Comparison of ENCODE assay signal across 17 cellular contexts in the genomic region with DNA sequence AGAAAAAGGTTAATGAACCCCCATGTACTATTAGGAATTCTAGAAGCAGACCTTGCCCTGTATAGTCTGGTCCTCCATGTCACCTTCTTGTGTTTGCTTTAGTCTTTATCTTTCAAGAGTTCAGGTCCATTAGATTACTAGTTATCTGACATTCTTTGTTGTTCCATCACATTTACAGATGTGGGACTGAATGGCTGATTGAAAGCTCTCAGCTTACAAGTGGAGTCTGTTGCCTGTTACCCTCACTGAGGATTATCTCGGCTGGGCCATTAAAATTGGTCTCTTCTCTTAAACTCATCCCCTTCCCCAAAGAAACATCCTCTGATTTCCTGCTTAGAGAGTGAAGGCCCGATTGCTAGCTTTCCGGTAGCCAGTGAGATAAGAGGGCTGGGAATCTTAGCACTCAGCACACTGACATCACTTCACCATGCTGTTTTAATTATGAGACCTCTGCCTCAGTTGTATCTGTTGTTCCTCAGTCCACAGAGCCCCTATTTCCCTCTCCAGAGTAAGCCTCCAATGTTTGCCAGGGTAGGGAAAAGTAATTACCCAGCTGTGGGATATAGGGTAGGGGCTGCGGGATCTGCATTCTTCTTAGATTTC.
A peak's percentile ranks its signal among the peaks of the same experiment; 100 is the strongest.
DNase-seq lines count a peak whose midpoint lies in the region; FAIRE-seq and TF ChIP-seq lines count a peak whose summit lies in the region.
"Had no signal": no experiment of that assay in that cellular context is flagged by ENCODE, and none has a peak within 500 bp of the region (broad histone marks: within the 10 kb centered on the region; RNA-seq: fewer than 3 reads in every experiment).

No MANE protein-coding gene starts in this region.

- WGBS in SK-N-SH (ENCODE audit: low lambda C conversion rate), result 88% methylated on average over 4 of the region's 4 CpGs
- WGBS in mesendoderm (ENCODE audit: extremely low coverage, insufficient coverage, low lambda C conversion rate), result no CpG with 5 or more reads among the region's 4 CpGs

- peak overlapping the region; percentile 75 for H3K18ac ChIP-seq in mesendoderm (ENCODE audit: low read length)

- no peak for TF ChIP-seq POLR2A in GM12891 (IDR thresholded peaks at IDR 0.05; ENCODE audit: low read depth, low read length)

- no peak overlapping the region for H3K9ac ChIP-seq in SK-N-SH
- no peak overlapping the region for H3K9ac ChIP-seq in mesendoderm (ENCODE audit: low read length)
- H3K9ac ChIP-seq: BLaER1, GM23248 had no signal

- peaks cover 28 to 33% of the 10 kb centered on the region in 2 experiments for H3K36me3 ChIP-seq in SK-N-SH (replicated peaks in 1 of 2; ENCODE audit: control insufficient read depth in 1 of 2, insufficient read depth in 2 of 2, low read length in 1 of 2)
- H3K36me3 ChIP-seq in mesendoderm (ENCODE audit: control insufficient read depth, insufficient read depth, low read length), result no peaks in the 10 kb centered on the region
- peaks cover 4% of the 10 kb centered on the region for H3K36me3 ChIP-seq in effector memory CD4-positive, alpha-beta T cell (ENCODE audit: control insufficient read depth, insufficient read depth, low read length)

- no peaks in the 10 kb centered on the region for H3K9me2 ChIP-seq in SK-N-SH

- peak overlapping the region; percentile 13 for H2BK15ac ChIP-seq in mesendoderm (replicated peaks; ENCODE audit: low read depth)

- peak overlapping the region; percentile 46 for H2BK5ac ChIP-seq in mesendoderm (ENCODE audit: low read length)

- in situ Hi-C loops in G401 (cut with HindIII; ENCODE audit: low sequenced_read_pairs), result no loop called here

- H3K23ac ChIP-seq in mesendoderm (ENCODE audit: low read length), result no peak overlapping the region

- CTCF ChIA-PET in SK-N-SH (lab: Yijun Ruan, JAX) (interaction anchor here (1.0 to 1.5 kb wide), 3 partner anchors 8 to 309 kb away, joined by 3 read pairs; no protein-coding TSS in a partner anchor), GM10248 (lab: Yijun Ruan, JAX) (interaction anchor here (1.2 to 2.3 kb wide), 4 partner anchors 9 to 56 kb away, joined by 3 to 6 read pairs (median 4); no protein-coding TSS in a partner anchor)

- H3K79me2 ChIP-seq in SK-N-SH (ENCODE audit: insufficient read depth) (no peaks in the 10 kb centered on the region), mesendoderm (ENCODE audit: control insufficient read depth, insufficient read depth, low read length) (no peaks in the 10 kb centered on the region)

- H3K27ac ChIP-seq in SK-N-SH (ENCODE audit: low read depth in 2 of 2, low read length in 1 of 2), result no peak overlapping the region
- peak overlapping the region; percentile 89 for H3K27ac ChIP-seq in mesendoderm (ENCODE audit: low read depth, low read length)
- H3K27ac ChIP-seq in effector memory CD4-positive, alpha-beta T cell (ENCODE audit: insufficient read depth, low read length, poor library complexity, severe bottlenecking), result no peak overlapping the region
- H3K27ac ChIP-seq: BLaER1, GM23248, PC-9 had no signal

- TF ChIP-seq RAD21 in SK-N-SH (IDR thresholded peaks at IDR 0.05; ENCODE audit: low read length), result no peak

- H3K9me3 ChIP-seq in SK-N-SH, result no peaks in the 10 kb centered on the region
- no peaks in the 10 kb centered on the region for H3K9me3 ChIP-seq in effector memory CD4-positive, alpha-beta T cell (ENCODE audit: control insufficient read depth, low read length)
- H3K9me3 ChIP-seq: MG63 had no signal

- peaks cover 0 to 5% of the 10 kb centered on the region in 2 experiments; a peak in 2 of 4 replicates for H3K4me1 ChIP-seq in SK-N-SH (ENCODE audit: control insufficient read depth in 1 of 2, insufficient read depth in 2 of 2, low read depth in 1 of 2, low read length in 1 of 2)
- peaks cover 6% of the 10 kb centered on the region for H3K4me1 ChIP-seq in mesendoderm (ENCODE audit: control insufficient read depth, low read depth, low read length)
- H3K4me1 ChIP-seq in effector memory CD4-positive, alpha-beta T cell (ENCODE audit: control insufficient read depth, insufficient read depth, low read length, poor library complexity, severe bottlenecking), result no peaks in the 10 kb centered on the region
- H3K4me1 ChIP-seq: BLaER1 had no signal

- no peaks in the 10 kb centered on the region for H3K79me1 ChIP-seq in mesendoderm (ENCODE audit: low read length)

- no peak for TF ChIP-seq EP300 in SK-N-SH (IDR thresholded peaks at IDR 0.05; ENCODE audit: borderline replicate concordance in 1 of 2, low read depth in 1 of 2, low read length in 1 of 2)

- peak overlapping the region; percentile 95 for H2BK120ac ChIP-seq in mesendoderm (ENCODE audit: low read depth, low read length)

- peak; percentile 31 for FAIRE-seq in GM12891 (lab: Jason Lieb, UNC)
- FAIRE-seq: GM12878 had no signal

- peak overlapping the region; percentile 2 for H3K56ac ChIP-seq in mesendoderm (ENCODE audit: low read length)

- no peak for TF ChIP-seq CTCF in SK-N-SH (IDR thresholded peaks at IDR 0.05)
- no peak for TF ChIP-seq CTCF in GM10248 (IDR thresholded peaks at IDR 0.05; ENCODE audit: control extremely low read depth, extremely low read depth, low read depth, missing control alignments)

- H4K5ac ChIP-seq in mesendoderm (ENCODE audit: low read length), result no peak overlapping the region

- H2AK5ac ChIP-seq in mesendoderm (ENCODE audit: low read length), result no peak overlapping the region

- POLR2A ChIA-PET in SK-N-SH (lab: Yijun Ruan, JAX), result no interaction called here
- POLR2A ChIA-PET in GM10248 (lab: Yijun Ruan, JAX), result no interaction called here

- no peak overlapping the region for H2AFZ ChIP-seq in SK-N-SH (ENCODE audit: low read depth)
- H2AFZ ChIP-seq: GM23248, PC-9 had no signal

- H3K27me3 ChIP-seq in SK-N-SH (ENCODE audit: insufficient read depth) (no peaks in the 10 kb centered on the region), mesendoderm (ENCODE audit: insufficient read depth, low read length, poor library complexity) (no peaks in the 10 kb centered on the region)
- no peaks in the 10 kb centered on the region for H3K27me3 ChIP-seq in effector memory CD4-positive, alpha-beta T cell (replicated peaks; ENCODE audit: control insufficient read depth, insufficient read depth, low read length, poor library complexity, severe bottlenecking)
- H3K27me3 ChIP-seq: BLaER1, MG63 had no signal

- H3K4me2 ChIP-seq in SK-N-SH (no peak overlapping the region), mesendoderm (ENCODE audit: low read length) (no peak overlapping the region)
- H3K4me2 ChIP-seq: BLaER1, PC-9 had no signal

- H3F3A ChIP-seq in SK-N-SH (replicated peaks; ENCODE audit: insufficient read depth), result no peaks in the 10 kb centered on the region

- no peaks in the 10 kb centered on the region for H4K20me1 ChIP-seq in SK-N-SH (ENCODE audit: insufficient read depth)
- H4K20me1 ChIP-seq: BLaER1 had no signal

- no peak overlapping the region for H3K4me3 ChIP-seq in SK-N-SH (ENCODE audit: low read depth in 2 of 2, low read length in 1 of 2)
- H3K4me3 ChIP-seq in mesendoderm (ENCODE audit: low read length), result no peak overlapping the region
- H3K4me3 ChIP-seq in effector memory CD4-positive, alpha-beta T cell (ENCODE audit: insufficient read depth, low read depth, low read length, poor library complexity, severe bottlenecking), result no peak overlapping the region
- H3K4me3 ChIP-seq: BLaER1, GM12878, GM23248, MG63, PC-9 had no signal

- H3K4ac ChIP-seq in mesendoderm (ENCODE audit: low read depth, low read length), result peak overlapping the region; percentile 70

- no peak overlapping the region for H4K8ac ChIP-seq in mesendoderm (ENCODE audit: low read depth, low read length)

- DNase-seq in GM12891 (ENCODE audit: insufficient read length, low spot score) (no peak), HuH-7 (ENCODE audit: low spot score) (peak; percentile 14), SK-N-SH (peak; percentile 25), mesendoderm (peak; percentile 82), hypothalamus (lab: John Stamatoyannopoulos, UW) (no peak), G401 (ENCODE audit: low spot score) (no peak), GM10248 (ENCODE audit: extremely low spot score) (no peak)
- no peak for DNase-seq in effector memory CD4-positive, alpha-beta T cell
- DNase-seq: DMS 273 treated with DMSO at 0.1 percent for 48 hours, GM23248, MG63, NCI-H1105, NCI-H187 treated with DMSO at 0.1 percent for 48 hours, PC-9, T-helper 17 cell had no signal

TF ChIP-seq in GM12891, 5 proteins besides CTCF, POLR2A, EP300 and RAD21:
- TF ChIP-seq PAX5 (IDR thresholded peaks at IDR 0.05; ENCODE audit: insufficient read depth, low read length, severe bottlenecking), result no peak
- no peak for TF ChIP-seq SPI1 (IDR thresholded peaks at IDR 0.05; ENCODE audit: low read depth, low read length)
- no peak for TF ChIP-seq POU2F2 (IDR thresholded peaks at IDR 0.05; ENCODE audit: low read depth, low read length)
- no peak for TF ChIP-seq TAF1 (IDR thresholded peaks at IDR 0.05; ENCODE audit: low read depth, low read length)
- TF ChIP-seq POLR2AphosphoS5 (IDR thresholded peaks at IDR 0.05; ENCODE audit: low read depth, low read length), result no peak

TF ChIP-seq in SK-N-SH, 30 proteins besides CTCF, POLR2A, EP300 and RAD21:
- no peak for TF ChIP-seq SIN3A (IDR thresholded peaks at IDR 0.05; ENCODE audit: borderline replicate concordance, low read depth, low read length)
- TF ChIP-seq RXRA (IDR thresholded peaks at IDR 0.05; ENCODE audit: borderline replicate concordance, low read depth), result no peak
- TF ChIP-seq, protein P1, sequence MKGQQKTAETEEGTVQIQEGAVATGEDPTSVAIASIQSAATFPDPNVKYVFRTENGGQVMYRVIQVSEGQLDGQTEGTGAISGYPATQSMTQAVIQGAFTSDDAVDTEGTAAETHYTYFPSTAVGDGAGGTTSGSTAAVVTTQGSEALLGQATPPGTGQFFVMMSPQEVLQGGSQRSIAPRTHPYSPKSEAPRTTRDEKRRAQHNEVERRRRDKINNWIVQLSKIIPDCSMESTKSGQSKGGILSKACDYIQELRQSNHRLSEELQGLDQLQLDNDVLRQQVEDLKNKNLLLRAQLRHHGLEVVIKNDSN (IDR thresholded peaks at IDR 0.05; ENCODE audit: borderline replicate concordance, low read depth), result no peak
- TF ChIP-seq TEAD4 (IDR thresholded peaks at IDR 0.05; ENCODE audit: borderline replicate concordance, insufficient read depth), result no peak
- TF ChIP-seq, protein P2, sequence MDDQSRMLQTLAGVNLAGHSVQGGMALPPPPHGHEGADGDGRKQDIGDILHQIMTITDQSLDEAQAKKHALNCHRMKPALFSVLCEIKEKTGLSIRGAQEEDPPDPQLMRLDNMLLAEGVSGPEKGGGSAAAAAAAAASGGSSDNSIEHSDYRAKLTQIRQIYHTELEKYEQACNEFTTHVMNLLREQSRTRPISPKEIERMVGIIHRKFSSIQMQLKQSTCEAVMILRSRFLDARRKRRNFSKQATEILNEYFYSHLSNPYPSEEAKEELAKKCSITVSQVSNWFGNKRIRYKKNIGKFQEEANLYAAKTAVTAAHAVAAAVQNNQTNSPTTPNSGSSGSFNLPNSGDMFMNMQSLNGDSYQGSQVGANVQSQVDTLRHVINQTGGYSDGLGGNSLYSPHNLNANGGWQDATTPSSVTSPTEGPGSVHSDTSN (IDR thresholded peaks at IDR 0.05), result no peak

Comparison
In these comparisons a context has a peak if more than half of its experiments do, and no peak if none do; other contexts are left out.
1. DNase-seq: peak in HuH-7 (single experiment), SK-N-SH (single experiment) and mesendoderm (single experiment); none in GM12891 (single experiment), effector memory CD4-positive, alpha-beta T cell (0 of 3), hypothalamus (0 of 51), G401 (single experiment) and GM10248 (single experiment).